ENCODE assay signal across 1 cellular context in the genomic region with DNA sequence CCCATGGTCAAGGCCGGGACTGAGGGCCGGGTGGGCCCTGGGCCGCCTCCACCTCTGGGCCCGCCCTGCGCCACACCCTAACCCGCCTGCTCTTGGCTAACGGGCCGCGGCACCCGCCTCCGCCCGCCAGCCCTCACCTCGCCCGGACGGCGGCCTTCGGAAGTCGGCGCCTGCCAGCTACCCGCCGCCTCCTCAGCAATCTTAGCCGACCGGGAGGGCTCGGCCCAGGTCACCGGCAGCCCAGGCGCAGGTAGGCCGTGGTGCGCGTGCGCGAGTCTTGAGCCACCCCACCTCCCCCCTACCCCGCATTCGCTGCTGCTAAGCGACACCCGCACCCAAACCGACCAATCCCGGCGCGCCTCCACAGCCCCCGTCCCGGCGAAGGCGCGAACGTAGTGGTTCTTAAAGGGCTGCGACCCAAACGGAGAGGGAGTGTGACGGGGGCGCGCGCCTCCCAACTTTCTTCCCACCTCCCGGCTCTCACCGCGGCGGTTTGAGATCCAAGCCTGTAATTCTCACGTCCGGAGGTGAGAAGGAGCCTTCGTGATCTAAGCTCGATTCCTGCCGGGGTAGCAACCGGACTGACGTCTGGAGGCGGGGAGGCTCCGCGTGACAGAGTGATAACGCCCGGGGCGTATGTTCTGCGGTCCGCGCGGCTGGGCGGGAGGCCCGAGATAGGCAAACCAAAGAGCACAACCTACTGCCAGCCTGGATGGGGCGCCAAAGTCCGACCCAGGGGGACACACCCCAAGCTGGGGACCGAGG.
A peak's percentile ranks its signal among the peaks of the same experiment; 100 is the strongest.
TF ChIP-seq lines count a peak whose summit lies in the region.

A gene with protein sequence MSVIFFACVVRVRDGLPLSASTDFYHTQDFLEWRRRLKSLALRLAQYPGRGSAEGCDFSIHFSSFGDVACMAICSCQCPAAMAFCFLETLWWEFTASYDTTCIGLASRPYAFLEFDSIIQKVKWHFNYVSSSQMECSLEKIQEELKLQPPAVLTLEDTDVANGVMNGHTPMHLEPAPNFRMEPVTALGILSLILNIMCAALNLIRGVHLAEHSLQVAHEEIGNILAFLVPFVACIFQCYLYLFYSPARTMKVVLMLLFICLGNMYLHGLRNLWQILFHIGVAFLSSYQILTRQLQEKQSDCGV (minus strand): TSS at position 259 of the 765 bp plus-strand sequence. CDS start 12,921 bp downstream, outside the sequence.

TF ChIP-seq in HepG2, 621 proteins besides CTCF, POLR2A, EP300 and RAD21 (continued from another document and continues in another):
- TF ChIP-seq, protein P1, sequence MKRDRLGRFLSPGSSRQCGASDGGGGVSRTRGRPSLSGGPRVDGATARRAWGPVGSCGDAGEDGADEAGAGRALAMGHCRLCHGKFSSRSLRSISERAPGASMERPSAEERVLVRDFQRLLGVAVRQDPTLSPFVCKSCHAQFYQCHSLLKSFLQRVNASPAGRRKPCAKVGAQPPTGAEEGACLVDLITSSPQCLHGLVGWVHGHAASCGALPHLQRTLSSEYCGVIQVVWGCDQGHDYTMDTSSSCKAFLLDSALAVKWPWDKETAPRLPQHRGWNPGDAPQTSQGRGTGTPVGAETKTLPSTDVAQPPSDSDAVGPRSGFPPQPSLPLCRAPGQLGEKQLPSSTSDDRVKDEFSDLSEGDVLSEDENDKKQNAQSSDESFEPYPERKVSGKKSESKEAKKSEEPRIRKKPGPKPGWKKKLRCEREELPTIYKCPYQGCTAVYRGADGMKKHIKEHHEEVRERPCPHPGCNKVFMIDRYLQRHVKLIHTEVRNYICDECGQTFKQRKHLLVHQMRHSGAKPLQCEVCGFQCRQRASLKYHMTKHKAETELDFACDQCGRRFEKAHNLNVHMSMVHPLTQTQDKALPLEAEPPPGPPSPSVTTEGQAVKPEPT (CRISPR knock-in tag; IDR thresholded peaks at IDR 0.05; ENCODE audit: low read depth): 0 out of 2 replicates have a peak, but pooled peaks have one; percentile 72
- TF ChIP-seq, protein P2, sequence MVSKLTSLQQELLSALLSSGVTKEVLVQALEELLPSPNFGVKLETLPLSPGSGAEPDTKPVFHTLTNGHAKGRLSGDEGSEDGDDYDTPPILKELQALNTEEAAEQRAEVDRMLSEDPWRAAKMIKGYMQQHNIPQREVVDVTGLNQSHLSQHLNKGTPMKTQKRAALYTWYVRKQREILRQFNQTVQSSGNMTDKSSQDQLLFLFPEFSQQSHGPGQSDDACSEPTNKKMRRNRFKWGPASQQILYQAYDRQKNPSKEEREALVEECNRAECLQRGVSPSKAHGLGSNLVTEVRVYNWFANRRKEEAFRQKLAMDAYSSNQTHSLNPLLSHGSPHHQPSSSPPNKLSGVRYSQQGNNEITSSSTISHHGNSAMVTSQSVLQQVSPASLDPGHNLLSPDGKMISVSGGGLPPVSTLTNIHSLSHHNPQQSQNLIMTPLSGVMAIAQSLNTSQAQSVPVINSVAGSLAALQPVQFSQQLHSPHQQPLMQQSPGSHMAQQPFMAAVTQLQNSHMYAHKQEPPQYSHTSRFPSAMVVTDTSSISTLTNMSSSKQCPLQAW (CRISPR knock-in tag; IDR thresholded peaks at IDR 0.05): peak; percentile 92
- TF ChIP-seq ZNF781 (CRISPR knock-in tag; IDR thresholded peaks at IDR 0.05; ENCODE audit: borderline replicate concordance, not compliant biosample characterization): no peak
- TF ChIP-seq ZNF3 (CRISPR knock-in tag; IDR thresholded peaks at IDR 0.05): no peak
- TF ChIP-seq, protein P3, sequence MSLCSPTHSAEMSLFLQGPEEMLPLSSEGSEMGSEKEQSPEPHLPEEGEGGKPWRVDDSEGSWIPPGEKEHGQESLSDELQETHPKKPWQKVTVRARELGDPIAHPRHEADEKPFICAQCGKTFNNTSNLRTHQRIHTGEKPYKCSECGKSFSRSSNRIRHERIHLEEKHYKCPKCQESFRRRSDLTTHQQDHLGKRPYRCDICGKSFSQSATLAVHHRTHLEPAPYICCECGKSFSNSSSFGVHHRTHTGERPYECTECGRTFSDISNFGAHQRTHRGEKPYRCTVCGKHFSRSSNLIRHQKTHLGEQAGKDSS (CRISPR knock-in tag; IDR thresholded peaks at IDR 0.05; ENCODE audit: borderline replicate concordance, low read depth): no peak
- 0 out of 2 replicates have a peak, but pooled peaks have one; percentile 18 for TF ChIP-seq SMAD3 (CRISPR knock-in tag; IDR thresholded peaks at IDR 0.05)
- no peak for TF ChIP-seq ZFP82 (CRISPR knock-in tag; IDR thresholded peaks at IDR 0.05; ENCODE audit: borderline replicate concordance)
- TF ChIP-seq SAP130 (CRISPR knock-in tag; IDR thresholded peaks at IDR 0.05; ENCODE audit: low read depth): peak; percentile 90
- TF ChIP-seq ZNF766 (CRISPR knock-in tag; IDR thresholded peaks at IDR 0.05; ENCODE audit: borderline replicate concordance): no peak
- peak; percentile 32; the same call in 1 of the 2 replicates for TF ChIP-seq GLI4 (CRISPR knock-in tag; IDR thresholded peaks at IDR 0.05; ENCODE audit: borderline replicate concordance)
- TF ChIP-seq EED (CRISPR knock-in tag; IDR thresholded peaks at IDR 0.05): no peak
- TF ChIP-seq ARNT (IDR thresholded peaks at IDR 0.05): no peak
- peak; percentile 87 for TF ChIP-seq TAF1 (CRISPR knock-in tag; IDR thresholded peaks at IDR 0.05)
- TF ChIP-seq, protein P4, sequence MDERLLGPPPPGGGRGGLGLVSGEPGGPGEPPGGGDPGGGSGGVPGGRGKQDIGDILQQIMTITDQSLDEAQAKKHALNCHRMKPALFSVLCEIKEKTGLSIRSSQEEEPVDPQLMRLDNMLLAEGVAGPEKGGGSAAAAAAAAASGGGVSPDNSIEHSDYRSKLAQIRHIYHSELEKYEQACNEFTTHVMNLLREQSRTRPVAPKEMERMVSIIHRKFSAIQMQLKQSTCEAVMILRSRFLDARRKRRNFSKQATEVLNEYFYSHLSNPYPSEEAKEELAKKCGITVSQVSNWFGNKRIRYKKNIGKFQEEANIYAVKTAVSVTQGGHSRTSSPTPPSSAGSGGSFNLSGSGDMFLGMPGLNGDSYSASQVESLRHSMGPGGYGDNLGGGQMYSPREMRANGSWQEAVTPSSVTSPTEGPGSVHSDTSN (CRISPR knock-in tag; IDR thresholded peaks at IDR 0.05): no peak
- TF ChIP-seq ZNF703 (CRISPR knock-in tag; IDR thresholded peaks at IDR 0.05; ENCODE audit: borderline replicate concordance): no peak
- no peak for TF ChIP-seq REL (CRISPR knock-in tag; conservative IDR thresholded peaks at IDR 0.05)
- TF ChIP-seq, protein P5, sequence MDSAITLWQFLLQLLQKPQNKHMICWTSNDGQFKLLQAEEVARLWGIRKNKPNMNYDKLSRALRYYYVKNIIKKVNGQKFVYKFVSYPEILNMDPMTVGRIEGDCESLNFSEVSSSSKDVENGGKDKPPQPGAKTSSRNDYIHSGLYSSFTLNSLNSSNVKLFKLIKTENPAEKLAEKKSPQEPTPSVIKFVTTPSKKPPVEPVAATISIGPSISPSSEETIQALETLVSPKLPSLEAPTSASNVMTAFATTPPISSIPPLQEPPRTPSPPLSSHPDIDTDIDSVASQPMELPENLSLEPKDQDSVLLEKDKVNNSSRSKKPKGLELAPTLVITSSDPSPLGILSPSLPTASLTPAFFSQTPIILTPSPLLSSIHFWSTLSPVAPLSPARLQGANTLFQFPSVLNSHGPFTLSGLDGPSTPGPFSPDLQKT (CRISPR knock-in tag; IDR thresholded peaks at IDR 0.05; ENCODE audit: borderline replicate concordance): no peak
- TF ChIP-seq, protein P6, sequence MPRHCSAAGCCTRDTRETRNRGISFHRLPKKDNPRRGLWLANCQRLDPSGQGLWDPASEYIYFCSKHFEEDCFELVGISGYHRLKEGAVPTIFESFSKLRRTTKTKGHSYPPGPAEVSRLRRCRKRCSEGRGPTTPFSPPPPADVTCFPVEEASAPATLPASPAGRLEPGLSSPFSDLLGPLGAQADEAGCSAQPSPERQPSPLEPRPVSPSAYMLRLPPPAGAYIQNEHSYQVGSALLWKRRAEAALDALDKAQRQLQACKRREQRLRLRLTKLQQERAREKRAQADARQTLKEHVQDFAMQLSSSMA (CRISPR knock-in tag; IDR thresholded peaks at IDR 0.05): no peak
- no peak; the same call in 1 of the 2 replicates for TF ChIP-seq ZSCAN31 (CRISPR knock-in tag; IDR thresholded peaks at IDR 0.05; ENCODE audit: low read depth)
- TF ChIP-seq, protein P7, sequence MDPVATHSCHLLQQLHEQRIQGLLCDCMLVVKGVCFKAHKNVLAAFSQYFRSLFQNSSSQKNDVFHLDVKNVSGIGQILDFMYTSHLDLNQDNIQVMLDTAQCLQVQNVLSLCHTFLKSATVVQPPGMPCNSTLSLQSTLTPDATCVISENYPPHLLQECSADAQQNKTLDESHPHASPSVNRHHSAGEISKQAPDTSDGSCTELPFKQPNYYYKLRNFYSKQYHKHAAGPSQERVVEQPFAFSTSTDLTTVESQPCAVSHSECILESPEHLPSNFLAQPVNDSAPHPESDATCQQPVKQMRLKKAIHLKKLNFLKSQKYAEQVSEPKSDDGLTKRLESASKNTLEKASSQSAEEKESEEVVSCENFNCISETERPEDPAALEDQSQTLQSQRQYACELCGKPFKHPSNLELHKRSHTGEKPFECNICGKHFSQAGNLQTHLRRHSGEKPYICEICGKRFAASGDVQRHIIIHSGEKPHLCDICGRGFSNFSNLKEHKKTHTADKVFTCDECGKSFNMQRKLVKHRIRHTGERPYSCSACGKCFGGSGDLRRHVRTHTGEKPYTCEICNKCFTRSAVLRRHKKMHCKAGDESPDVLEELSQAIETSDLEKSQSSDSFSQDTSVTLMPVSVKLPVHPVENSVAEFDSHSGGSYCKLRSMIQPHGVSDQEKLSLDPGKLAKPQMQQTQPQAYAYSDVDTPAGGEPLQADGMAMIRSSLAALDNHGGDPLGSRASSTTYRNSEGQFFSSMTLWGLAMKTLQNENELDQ (CRISPR knock-in tag; IDR thresholded peaks at IDR 0.05; ENCODE audit: borderline replicate concordance): no peak; the same call in 1 of the 2 replicates
- no peak for TF ChIP-seq ZNF282 (IDR thresholded peaks at IDR 0.05; ENCODE audit: partially characterized antibody)
- no peak for TF ChIP-seq HHEX (CRISPR knock-in tag; IDR thresholded peaks at IDR 0.05)
- TF ChIP-seq, protein P8, sequence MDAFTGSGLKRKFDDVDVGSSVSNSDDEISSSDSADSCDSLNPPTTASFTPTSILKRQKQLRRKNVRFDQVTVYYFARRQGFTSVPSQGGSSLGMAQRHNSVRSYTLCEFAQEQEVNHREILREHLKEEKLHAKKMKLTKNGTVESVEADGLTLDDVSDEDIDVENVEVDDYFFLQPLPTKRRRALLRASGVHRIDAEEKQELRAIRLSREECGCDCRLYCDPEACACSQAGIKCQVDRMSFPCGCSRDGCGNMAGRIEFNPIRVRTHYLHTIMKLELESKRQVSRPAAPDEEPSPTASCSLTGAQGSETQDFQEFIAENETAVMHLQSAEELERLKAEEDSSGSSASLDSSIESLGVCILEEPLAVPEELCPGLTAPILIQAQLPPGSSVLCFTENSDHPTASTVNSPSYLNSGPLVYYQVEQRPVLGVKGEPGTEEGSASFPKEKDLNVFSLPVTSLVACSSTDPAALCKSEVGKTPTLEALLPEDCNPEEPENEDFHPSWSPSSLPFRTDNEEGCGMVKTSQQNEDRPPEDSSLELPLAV (CRISPR knock-in tag; conservative IDR thresholded peaks at IDR 0.05; ENCODE audit: low read depth): no peak
- TF ChIP-seq NBN (conservative IDR thresholded peaks at IDR 0.05): no peak
- no peak for TF ChIP-seq MZF1 (CRISPR knock-in tag; IDR thresholded peaks at IDR 0.05; ENCODE audit: borderline replicate concordance)
- TF ChIP-seq, protein P9, sequence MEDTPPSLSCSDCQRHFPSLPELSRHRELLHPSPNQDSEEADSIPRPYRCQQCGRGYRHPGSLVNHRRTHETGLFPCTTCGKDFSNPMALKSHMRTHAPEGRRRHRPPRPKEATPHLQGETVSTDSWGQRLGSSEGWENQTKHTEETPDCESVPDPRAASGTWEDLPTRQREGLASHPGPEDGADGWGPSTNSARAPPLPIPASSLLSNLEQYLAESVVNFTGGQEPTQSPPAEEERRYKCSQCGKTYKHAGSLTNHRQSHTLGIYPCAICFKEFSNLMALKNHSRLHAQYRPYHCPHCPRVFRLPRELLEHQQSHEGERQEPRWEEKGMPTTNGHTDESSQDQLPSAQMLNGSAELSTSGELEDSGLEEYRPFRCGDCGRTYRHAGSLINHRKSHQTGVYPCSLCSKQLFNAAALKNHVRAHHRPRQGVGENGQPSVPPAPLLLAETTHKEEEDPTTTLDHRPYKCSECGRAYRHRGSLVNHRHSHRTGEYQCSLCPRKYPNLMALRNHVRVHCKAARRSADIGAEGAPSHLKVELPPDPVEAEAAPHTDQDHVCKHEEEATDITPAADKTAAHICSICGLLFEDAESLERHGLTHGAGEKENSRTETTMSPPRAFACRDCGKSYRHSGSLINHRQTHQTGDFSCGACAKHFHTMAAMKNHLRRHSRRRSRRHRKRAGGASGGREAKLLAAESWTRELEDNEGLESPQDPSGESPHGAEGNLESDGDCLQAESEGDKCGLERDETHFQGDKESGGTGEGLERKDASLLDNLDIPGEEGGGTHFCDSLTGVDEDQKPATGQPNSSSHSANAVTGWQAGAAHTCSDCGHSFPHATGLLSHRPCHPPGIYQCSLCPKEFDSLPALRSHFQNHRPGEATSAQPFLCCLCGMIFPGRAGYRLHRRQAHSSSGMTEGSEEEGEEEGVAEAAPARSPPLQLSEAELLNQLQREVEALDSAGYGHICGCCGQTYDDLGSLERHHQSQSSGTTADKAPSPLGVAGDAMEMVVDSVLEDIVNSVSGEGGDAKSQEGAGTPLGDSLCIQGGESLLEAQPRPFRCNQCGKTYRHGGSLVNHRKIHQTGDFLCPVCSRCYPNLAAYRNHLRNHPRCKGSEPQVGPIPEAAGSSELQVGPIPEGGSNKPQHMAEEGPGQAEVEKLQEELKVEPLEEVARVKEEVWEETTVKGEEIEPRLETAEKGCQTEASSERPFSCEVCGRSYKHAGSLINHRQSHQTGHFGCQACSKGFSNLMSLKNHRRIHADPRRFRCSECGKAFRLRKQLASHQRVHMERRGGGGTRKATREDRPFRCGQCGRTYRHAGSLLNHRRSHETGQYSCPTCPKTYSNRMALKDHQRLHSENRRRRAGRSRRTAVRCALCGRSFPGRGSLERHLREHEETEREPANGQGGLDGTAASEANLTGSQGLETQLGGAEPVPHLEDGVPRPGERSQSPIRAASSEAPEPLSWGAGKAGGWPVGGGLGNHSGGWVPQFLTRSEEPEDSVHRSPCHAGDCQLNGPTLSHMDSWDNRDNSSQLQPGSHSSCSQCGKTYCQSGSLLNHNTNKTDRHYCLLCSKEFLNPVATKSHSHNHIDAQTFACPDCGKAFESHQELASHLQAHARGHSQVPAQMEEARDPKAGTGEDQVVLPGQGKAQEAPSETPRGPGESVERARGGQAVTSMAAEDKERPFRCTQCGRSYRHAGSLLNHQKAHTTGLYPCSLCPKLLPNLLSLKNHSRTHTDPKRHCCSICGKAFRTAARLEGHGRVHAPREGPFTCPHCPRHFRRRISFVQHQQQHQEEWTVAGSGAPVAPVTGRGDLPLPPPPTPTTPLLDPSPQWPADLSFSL (CRISPR knock-in tag; IDR thresholded peaks at IDR 0.05): no peak
- TF ChIP-seq, protein P10, sequence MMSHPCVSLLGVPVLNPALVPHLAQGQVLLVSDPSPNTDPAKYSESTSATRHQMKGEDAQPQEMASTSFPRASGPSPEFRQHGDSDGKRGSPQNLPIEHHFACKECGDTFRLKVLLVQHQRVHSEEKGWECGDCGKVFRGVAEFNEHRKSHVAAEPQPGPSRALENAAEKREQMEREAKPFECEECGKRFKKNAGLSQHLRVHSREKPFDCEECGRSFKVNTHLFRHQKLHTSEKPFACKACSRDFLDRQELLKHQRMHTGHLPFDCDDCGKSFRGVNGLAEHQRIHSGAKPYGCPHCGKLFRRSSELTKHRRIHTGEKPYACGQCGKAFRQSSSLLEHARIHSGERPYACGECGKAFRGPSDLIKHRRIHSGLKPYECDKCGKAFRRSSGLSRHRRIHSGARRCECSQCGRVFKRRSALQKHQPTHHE (CRISPR knock-in tag; IDR thresholded peaks at IDR 0.05; ENCODE audit: borderline replicate concordance): no peak
- no peak; the same call in 1 of the 2 replicates for TF ChIP-seq HIVEP1 (CRISPR knock-in tag; IDR thresholded peaks at IDR 0.05)
- no peak for TF ChIP-seq FOXO1 (CRISPR knock-in tag; IDR thresholded peaks at IDR 0.05)
- TF ChIP-seq DPF2 (CRISPR knock-in tag; IDR thresholded peaks at IDR 0.05; ENCODE audit: borderline replicate concordance, low read depth): no peak
- TF ChIP-seq PLRG1 (conservative IDR thresholded peaks at IDR 0.05): no peak
- no peak for TF ChIP-seq ZNF83 (CRISPR knock-in tag; IDR thresholded peaks at IDR 0.05; ENCODE audit: borderline replicate concordance)
- TF ChIP-seq PHF20 (CRISPR knock-in tag; IDR thresholded peaks at IDR 0.05): no peak; the same call in 1 of the 2 replicates
